In the genomic region with DNA sequence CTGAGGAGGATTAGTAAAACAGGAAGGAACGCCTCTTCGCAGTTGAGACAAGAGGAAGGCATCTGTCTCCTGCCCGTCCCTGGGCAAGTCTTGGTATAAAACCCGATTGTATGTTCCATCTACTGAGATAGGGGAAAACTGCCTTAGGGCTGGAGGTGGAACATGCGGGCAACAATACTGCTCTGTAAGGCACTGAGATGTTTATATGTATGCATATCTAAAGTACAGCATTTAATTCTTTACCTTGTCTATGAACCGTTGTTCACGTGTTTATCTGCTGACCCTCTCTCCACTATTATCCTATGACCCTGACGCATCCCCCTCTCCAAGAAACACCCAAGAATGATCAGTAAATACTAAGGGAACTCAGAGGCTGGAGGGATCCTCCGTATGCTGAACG, we compare ENCODE assay signal across 8 cellular contexts. TPM values are rescaled to one million over a fixed set of nuclear protein-coding genes. Genes with fewer than 3 reads are reported as not detected.
A peak's percentile ranks its signal among the peaks of the same experiment; 100 is the strongest.
DNase-seq lines count a peak whose midpoint lies in the region; ATAC-seq, FAIRE-seq and TF ChIP-seq lines count a peak whose summit lies in the region.

No MANE protein-coding gene starts in this region.

- intact Hi-C loops in breast epithelium (cut with DNase I; ENCODE audit: low total_unique reads): loop anchor here (1.0 kb wide), 1 partner anchor 27 kb away; no protein-coding TSS in a partner anchor

- peaks cover 0 to 27% (median 0%) of the 10 kb centered on the region in 3 donors for H3K36me3 Mint-ChIP-seq in naive thymus-derived CD8-positive, alpha-beta T cell

- TF ChIP-seq POLR2A in breast epithelium (IDR thresholded peaks at IDR 0.05): no peak

- no peaks in the 10 kb centered on the region for H3K36me3 ChIP-seq in breast epithelium

- peak overlapping the region; percentile 86 to 88 for H3K27ac ChIP-seq in breast epithelium

- H3K27ac Mint-ChIP-seq in naive thymus-derived CD8-positive, alpha-beta T cell: peak overlapping the region; percentile 85 to 98 (median 95)

- DNase-seq in CD1c-positive myeloid dendritic cell (ENCODE audit: extremely low spot score) (peak; percentile 15), MV-4-11 (lab: John Stamatoyannopoulos, UW) (peak; percentile 62), breast epithelium (ENCODE audit: low spot score in 2 of 2) (no peak), RPMI8226 (no peak), D721Med (ENCODE audit: insufficient read length, low spot score) (no peak), HCEC 1CT (no peak)
- no peak for DNase-seq in naive thymus-derived CD8-positive, alpha-beta T cell

- no peaks in the 10 kb centered on the region for H3K9me3 Mint-ChIP-seq in naive thymus-derived CD8-positive, alpha-beta T cell

- peaks cover 4 to 8% of the 10 kb centered on the region in 2 donors for H3K4me1 ChIP-seq in breast epithelium

- peak overlapping the region; percentile 84 to 94 (median 93) for H3K4me3 Mint-ChIP-seq in naive thymus-derived CD8-positive, alpha-beta T cell

- peak overlapping the region; percentile 63 to 96 (median 92) for H3K4me3 ChIP-seq in breast epithelium

- no peaks in the 10 kb centered on the region for H3K27me3 Mint-ChIP-seq in naive thymus-derived CD8-positive, alpha-beta T cell

- no peaks in the 10 kb centered on the region for H3K9me3 ChIP-seq in breast epithelium

- TF ChIP-seq CTCF in breast epithelium (IDR thresholded peaks at IDR 0.05) (no peak), D721Med (IDR thresholded peaks at IDR 0.05; ENCODE audit: insufficient read depth, missing control alignments) (no peak)

- no peak for ATAC-seq in naive thymus-derived CD8-positive, alpha-beta T cell
- ATAC-seq in HG03045 (IDR thresholded peaks at IDR 0.05; ENCODE audit: unreplicated experiment): no peak

- POLR2A ChIA-PET in naive thymus-derived CD8-positive, alpha-beta T cell (lab: Charles Lee): interaction anchor here (1.2 kb wide), 3 partner anchors 35 to 89 kb away, joined by 5 to 11 read pairs (median 8); partner anchors contain the start of genes MED29, PAF1, RPS16 and SUPT5H

- no peak for FAIRE-seq in D721Med (lab: Jason Lieb, UNC)

- peaks cover 16 to 36% (median 28%) of the 10 kb centered on the region in 4 donors for H3K4me1 Mint-ChIP-seq in naive thymus-derived CD8-positive, alpha-beta T cell

- no peaks in the 10 kb centered on the region for H3K27me3 ChIP-seq in breast epithelium

RNA-seq across cellular contexts. Expression of gene TIMM50, which starts 0.7 kb away (rescaled TPM):
- total RNA-seq in breast epithelium: 10 to 100 TPM; 39.4 to 45.6 (median 41.1) TPM
- 10 to 100 TPM; 47.5 to 52.1 TPM for total RNA-seq in naive thymus-derived CD8-positive, alpha-beta T cell
- polyA plus RNA-seq in naive thymus-derived CD8-positive, alpha-beta T cell: 10 to 100 TPM; 41.4 to 53.3 (median 44.6) TPM

RNA-seq across cellular contexts. Expression of gene DLL3, which starts 18.8 kb away (rescaled TPM):
- not detected for total RNA-seq in breast epithelium
- under 1 TPM; 0.22 to 0.36 TPM for total RNA-seq in naive thymus-derived CD8-positive, alpha-beta T cell
- 1 to 10 TPM; 1.1 to 1.9 (median 1.8) TPM for polyA plus RNA-seq in naive thymus-derived CD8-positive, alpha-beta T cell

RNA-seq across cellular contexts. Expression of gene SUPT5H, which starts 34.5 kb away (rescaled TPM):
- total RNA-seq in breast epithelium: 100 to 1,000 TPM in 2 of 3 donors, 10 to 100 TPM in 1; 74.3 to 115 (median 103) TPM
- total RNA-seq in naive thymus-derived CD8-positive, alpha-beta T cell: 100 to 1,000 TPM; 185 to 196 TPM
- polyA plus RNA-seq in naive thymus-derived CD8-positive, alpha-beta T cell: 100 to 1,000 TPM in 1 of 3 donors, 10 to 100 TPM in 2; 79.9 to 115 (median 96.6) TPM

RNA-seq across cellular contexts. Expression of gene SELENOV, which starts 35.0 kb away (rescaled TPM):
- not detected for total RNA-seq in breast epithelium
- not detected for total RNA-seq in naive thymus-derived CD8-positive, alpha-beta T cell
- not detected for polyA plus RNA-seq in naive thymus-derived CD8-positive, alpha-beta T cell

RNA-seq across cellular contexts. Expression of gene RPS16, which starts 44.2 kb away (rescaled TPM):
- 1,000 to 10,000 TPM; 1,681 to 3,245 (median 1,756) TPM for total RNA-seq in breast epithelium
- total RNA-seq in naive thymus-derived CD8-positive, alpha-beta T cell: 1,000 to 10,000 TPM; 3,730 to 3,760 TPM
- 1,000 to 10,000 TPM; 2,588 to 2,812 (median 2,742) TPM for polyA plus RNA-seq in naive thymus-derived CD8-positive, alpha-beta T cell

Comparison
In these comparisons a context has a peak if more than half of its experiments do, and no peak if none do; other contexts are left out.
1. DNase-seq: peak in CD1c-positive myeloid dendritic cell (single experiment) and MV-4-11 (single experiment); none in breast epithelium (0 of 2), naive thymus-derived CD8-positive, alpha-beta T cell (0 of 10), RPMI8226 (single experiment), D721Med (single experiment) and HCEC 1CT (single experiment).